In the genomic region with DNA sequence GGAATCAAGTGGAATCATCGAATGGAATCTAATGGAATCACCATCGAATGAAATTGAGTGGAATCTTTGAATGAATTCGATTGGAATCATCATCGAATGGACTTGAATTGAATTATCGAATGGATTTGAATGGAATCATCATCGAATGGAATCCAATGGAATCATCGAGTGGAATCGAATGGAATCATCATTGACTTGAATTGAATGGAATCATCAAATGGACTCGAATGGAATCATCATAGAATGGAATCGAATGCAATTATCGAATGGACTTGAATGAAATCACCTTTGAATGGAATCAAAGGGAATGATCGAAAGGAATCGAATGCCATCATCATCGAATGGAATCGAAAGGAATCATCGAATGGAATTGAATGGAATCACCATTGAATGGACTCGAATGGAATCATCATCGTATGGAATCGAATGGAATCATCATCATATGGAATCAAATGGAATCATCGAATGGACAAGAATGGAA, we compare ENCODE assay signal across 8 cellular contexts.
DNase-seq lines count a peak whose midpoint lies in the region; ATAC-seq, FAIRE-seq and TF ChIP-seq lines count a peak whose summit lies in the region.
"Not testable (repeated sequence)": the region's sequence is repeated elsewhere in the genome, so short reads cannot be mapped to it uniquely, and the experiment has no call there.

No MANE protein-coding gene starts in this region.

- H3K4me2 ChIP-seq in astrocyte (ENCODE audit: low read length): not testable (repeated sequence)

- H3K4me3 ChIP-seq in astrocyte (ENCODE audit: insufficient read depth, low read depth, low read length): peak overlapping the region; percentile 1
- not testable (repeated sequence) for H3K4me3 ChIP-seq in fibroblast of pulmonary artery (replicated peaks; ENCODE audit: low read depth, low read length); skeletal muscle cell (ENCODE audit: low read depth, low read length)

- not testable (repeated sequence) for H3K27me3 ChIP-seq in astrocyte (ENCODE audit: insufficient read depth, low read length)

- not testable (repeated sequence) for ATAC-seq in memory B cell (ENCODE audit: low read depth)

- H4K20me1 ChIP-seq in astrocyte (ENCODE audit: insufficient read depth, low read length): not testable (repeated sequence)

- FAIRE-seq in astrocyte (lab: Jason Lieb, UNC): not testable (repeated sequence)

- DNase-seq in Caki2 (ENCODE audit: low read depth): peak; percentile 81
- peak; percentile 87 for DNase-seq in NCI-H226
- DNase-seq in activated CD4-positive, alpha-beta T cell treated with anti-CD3 and anti-CD28 coated beads, Interleukin-2, amount 50 U/mL, for 24 hours (ENCODE audit: low read depth in 1 of 2, low spot score in 1 of 2): peak; percentile 36 to 100
- peak; percentile 95 for DNase-seq in astrocyte (ENCODE audit: low read depth)
- DNase-seq in fibroblast of pulmonary artery (ENCODE audit: low read depth): peak; percentile 89
- DNase-seq in memory B cell (ENCODE audit: low spot score in 2 of 2): peak; percentile 99 to 100
- peak; percentile 73 for DNase-seq in skeletal muscle cell (ENCODE audit: low read depth)
- DNase-seq in stromal cell of bone marrow (ENCODE audit: low read depth): peak; percentile 51

- not testable (repeated sequence) for H3K9ac ChIP-seq in astrocyte (ENCODE audit: low read length)

- not testable (repeated sequence) for H3K4me1 Mint-ChIP-seq in astrocyte (ENCODE audit: low read depth, unreplicated experiment); memory B cell

- H3K36me3 Mint-ChIP-seq in astrocyte (ENCODE audit: low read depth, unreplicated experiment); memory B cell: not testable (repeated sequence)

- not testable (repeated sequence) for H3K27ac ChIP-seq in astrocyte (ENCODE audit: low read depth, low read length)

- H3K4me3 Mint-ChIP-seq in astrocyte (ENCODE audit: unreplicated experiment); memory B cell: not testable (repeated sequence)

- H3K9me3 Mint-ChIP-seq in astrocyte (ENCODE audit: unreplicated experiment) (peaks cover 20% of the 10 kb centered on the region), memory B cell (peaks cover 11% of the 10 kb centered on the region)

- TF ChIP-seq CTCF in astrocyte (IDR thresholded peaks at IDR 0.05; ENCODE audit: insufficient read depth, low read depth, low read length); fibroblast of pulmonary artery (IDR thresholded peaks at IDR 0.05; ENCODE audit: low read length, missing control alignments): not testable (repeated sequence)

- peaks cover 12% of the 10 kb centered on the region for H3K9me3 ChIP-seq in astrocyte (ENCODE audit: insufficient read depth, low read depth, low read length)

- not testable (repeated sequence) for H3K36me3 ChIP-seq in astrocyte (ENCODE audit: insufficient read depth, low read length)

- in situ Hi-C loops in Caki2 (cut with HindIII; ENCODE audit: low pct_unique_long_range_greater_than_20kb, low sequenced_read_pairs): not testable (repeated sequence)

- not testable (repeated sequence) for H2AFZ ChIP-seq in astrocyte (ENCODE audit: low read depth, low read length)

- not testable (repeated sequence) for H3K79me2 ChIP-seq in astrocyte (ENCODE audit: insufficient read depth, low read length)

- H3K4me1 ChIP-seq in astrocyte (ENCODE audit: insufficient read depth, low read length): not testable (repeated sequence)

- H3K27me3 Mint-ChIP-seq in astrocyte (ENCODE audit: low read depth, unreplicated experiment); memory B cell: not testable (repeated sequence)

- H3K27ac Mint-ChIP-seq in astrocyte (ENCODE audit: unreplicated experiment); memory B cell: not testable (repeated sequence)
